ENCODE assay signal across 2 cellular contexts in the genomic region with DNA sequence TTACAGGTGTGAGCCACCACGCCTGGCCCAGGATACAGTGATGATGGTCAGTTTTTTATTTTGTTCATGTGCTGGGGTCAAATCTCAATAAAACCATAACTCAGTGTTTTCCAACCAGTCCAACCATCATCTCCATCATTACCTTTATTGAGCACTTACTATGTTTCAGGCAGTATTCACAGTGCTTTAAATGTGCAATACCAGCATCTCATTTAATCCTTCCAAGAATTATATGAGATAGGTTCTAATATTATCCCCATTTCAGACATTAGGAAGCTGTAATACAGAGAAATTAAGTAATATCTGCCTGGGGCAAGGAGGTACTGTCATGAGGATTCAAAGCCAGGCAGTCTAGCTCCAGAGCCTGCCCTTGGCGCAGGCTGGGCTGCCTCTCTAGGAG.
A peak's percentile ranks its signal among the peaks of the same experiment; 100 is the strongest.
TF ChIP-seq lines count a peak whose summit lies in the region.

No MANE protein-coding gene starts in this region.

TF ChIP-seq in HEK293, 187 proteins besides CTCF, POLR2A, EP300 and RAD21:
- TF ChIP-seq, protein P1, sequence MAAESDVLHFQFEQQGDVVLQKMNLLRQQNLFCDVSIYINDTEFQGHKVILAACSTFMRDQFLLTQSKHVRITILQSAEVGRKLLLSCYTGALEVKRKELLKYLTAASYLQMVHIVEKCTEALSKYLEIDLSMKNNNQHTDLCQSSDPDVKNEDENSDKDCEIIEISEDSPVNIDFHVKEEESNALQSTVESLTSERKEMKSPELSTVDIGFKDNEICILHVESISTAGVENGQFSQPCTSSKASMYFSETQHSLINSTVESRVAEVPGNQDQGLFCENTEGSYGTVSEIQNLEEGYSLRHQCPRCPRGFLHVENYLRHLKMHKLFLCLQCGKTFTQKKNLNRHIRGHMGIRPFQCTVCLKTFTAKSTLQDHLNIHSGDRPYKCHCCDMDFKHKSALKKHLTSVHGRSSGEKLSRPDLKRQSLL (tag by site-specific recombination; IDR thresholded peaks at IDR 0.05), result no peak
- TF ChIP-seq ZNF664 (tag by site-specific recombination; IDR thresholded peaks at IDR 0.05), result peak; percentile 94
TF ChIP-seq in HEK293: peak in this region for 1.

TF ChIP-seq in H1, 55 proteins besides CTCF, POLR2A, EP300 and RAD21:
- TF ChIP-seq SRF (IDR thresholded peaks at IDR 0.05; ENCODE audit: low read depth, low read length) (no peak), CEBPB (IDR thresholded peaks at IDR 0.05; ENCODE audit: low read depth, low read length) (no peak), EZH2 (IDR thresholded peaks at IDR 0.05; ENCODE audit: low read depth, low read length, severe bottlenecking) (no peak), SIRT6 (IDR thresholded peaks at IDR 0.05; ENCODE audit: low read length) (no peak)
TF ChIP-seq in H1: peak in this region for 0.
